ENCODE assay signal across 1 cellular context in the genomic region with DNA sequence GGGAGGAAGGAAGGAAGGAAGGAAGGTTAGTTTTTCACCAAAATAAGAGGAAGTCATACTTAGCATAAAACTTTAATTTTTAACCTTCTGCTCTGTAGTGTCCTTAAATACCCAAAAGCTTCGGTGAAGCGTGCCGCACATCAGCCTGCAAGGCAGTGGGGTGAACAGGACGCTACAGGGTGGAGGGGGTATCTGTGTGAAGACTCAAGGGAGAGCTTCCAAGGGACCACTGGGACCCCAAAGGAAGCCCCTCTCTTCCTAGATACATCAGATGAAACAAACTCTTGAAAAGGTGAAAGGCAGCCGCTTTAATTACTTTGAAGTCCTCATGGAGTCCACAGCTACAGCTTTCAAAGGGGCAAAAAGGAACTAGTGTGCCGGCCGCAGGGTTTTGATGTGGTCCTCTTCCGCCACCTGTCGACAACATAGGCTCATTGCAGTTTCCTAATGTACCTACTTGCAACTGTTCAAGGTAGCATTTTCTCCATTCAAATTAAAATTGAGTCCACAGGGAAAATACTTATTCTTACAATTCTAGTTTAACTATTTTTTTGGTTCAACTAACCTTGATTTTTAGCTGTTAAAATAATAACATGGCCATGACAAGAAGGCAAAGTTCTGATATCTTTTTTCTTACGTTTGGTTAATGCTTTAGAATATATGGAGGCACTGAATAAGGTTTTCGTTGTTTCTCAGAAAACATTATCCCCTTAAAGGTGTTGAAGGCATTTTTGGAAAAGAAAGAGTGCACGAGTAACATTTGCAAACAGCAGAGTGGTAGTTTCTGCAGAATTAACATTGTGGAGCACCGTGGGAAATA.
TF ChIP-seq lines count a peak whose summit lies in the region.

No MANE protein-coding gene starts in this region.

TF ChIP-seq in H1, 55 proteins besides CTCF, POLR2A, EP300 and RAD21:
- TF ChIP-seq CBX5 (IDR thresholded peaks at IDR 0.05; ENCODE audit: low read depth, low read length) (no peak), EGR1 (IDR thresholded peaks at IDR 0.05; ENCODE audit: borderline replicate concordance, low read depth, low read length) (no peak), CEBPB (IDR thresholded peaks at IDR 0.05; ENCODE audit: low read depth, low read length) (no peak), SP4 (IDR thresholded peaks at IDR 0.05; ENCODE audit: low read length) (no peak), SIN3A (conservative IDR thresholded peaks at IDR 0.05 in 1 of 2, IDR thresholded peaks at IDR 0.05 in 1 of 2; ENCODE audit: low read depth in 1 of 2, low read length in 2 of 2) (no peak), TAF1 (IDR thresholded peaks at IDR 0.05; ENCODE audit: low read depth, low read length) (no peak), ASH2L (IDR thresholded peaks at IDR 0.05; ENCODE audit: low read length) (no peak), TAF7 (optimal IDR thresholded peaks at IDR 0.05; ENCODE audit: borderline replicate concordance, low read depth, low read length) (no peak), RBBP5 (IDR thresholded peaks at IDR 0.05; ENCODE audit: borderline replicate concordance, low read depth, low read length) (no peak), SAP30 (IDR thresholded peaks at IDR 0.05; ENCODE audit: insufficient read depth, insufficient replicate concordance, low read length) (no peak), CTBP2 (IDR thresholded peaks at IDR 0.05; ENCODE audit: borderline replicate concordance, insufficient read depth, insufficient read length, low read length) (no peak), POU5F1 (IDR thresholded peaks at IDR 0.05; ENCODE audit: low read depth, low read length) (no peak)
- TF ChIP-seq, protein P1, sequence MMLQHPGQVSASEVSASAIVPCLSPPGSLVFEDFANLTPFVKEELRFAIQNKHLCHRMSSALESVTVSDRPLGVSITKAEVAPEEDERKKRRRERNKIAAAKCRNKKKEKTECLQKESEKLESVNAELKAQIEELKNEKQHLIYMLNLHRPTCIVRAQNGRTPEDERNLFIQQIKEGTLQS (IDR thresholded peaks at IDR 0.05; ENCODE audit: insufficient read depth, low read depth, low read length) = no peak
- TF ChIP-seq, protein P2, sequence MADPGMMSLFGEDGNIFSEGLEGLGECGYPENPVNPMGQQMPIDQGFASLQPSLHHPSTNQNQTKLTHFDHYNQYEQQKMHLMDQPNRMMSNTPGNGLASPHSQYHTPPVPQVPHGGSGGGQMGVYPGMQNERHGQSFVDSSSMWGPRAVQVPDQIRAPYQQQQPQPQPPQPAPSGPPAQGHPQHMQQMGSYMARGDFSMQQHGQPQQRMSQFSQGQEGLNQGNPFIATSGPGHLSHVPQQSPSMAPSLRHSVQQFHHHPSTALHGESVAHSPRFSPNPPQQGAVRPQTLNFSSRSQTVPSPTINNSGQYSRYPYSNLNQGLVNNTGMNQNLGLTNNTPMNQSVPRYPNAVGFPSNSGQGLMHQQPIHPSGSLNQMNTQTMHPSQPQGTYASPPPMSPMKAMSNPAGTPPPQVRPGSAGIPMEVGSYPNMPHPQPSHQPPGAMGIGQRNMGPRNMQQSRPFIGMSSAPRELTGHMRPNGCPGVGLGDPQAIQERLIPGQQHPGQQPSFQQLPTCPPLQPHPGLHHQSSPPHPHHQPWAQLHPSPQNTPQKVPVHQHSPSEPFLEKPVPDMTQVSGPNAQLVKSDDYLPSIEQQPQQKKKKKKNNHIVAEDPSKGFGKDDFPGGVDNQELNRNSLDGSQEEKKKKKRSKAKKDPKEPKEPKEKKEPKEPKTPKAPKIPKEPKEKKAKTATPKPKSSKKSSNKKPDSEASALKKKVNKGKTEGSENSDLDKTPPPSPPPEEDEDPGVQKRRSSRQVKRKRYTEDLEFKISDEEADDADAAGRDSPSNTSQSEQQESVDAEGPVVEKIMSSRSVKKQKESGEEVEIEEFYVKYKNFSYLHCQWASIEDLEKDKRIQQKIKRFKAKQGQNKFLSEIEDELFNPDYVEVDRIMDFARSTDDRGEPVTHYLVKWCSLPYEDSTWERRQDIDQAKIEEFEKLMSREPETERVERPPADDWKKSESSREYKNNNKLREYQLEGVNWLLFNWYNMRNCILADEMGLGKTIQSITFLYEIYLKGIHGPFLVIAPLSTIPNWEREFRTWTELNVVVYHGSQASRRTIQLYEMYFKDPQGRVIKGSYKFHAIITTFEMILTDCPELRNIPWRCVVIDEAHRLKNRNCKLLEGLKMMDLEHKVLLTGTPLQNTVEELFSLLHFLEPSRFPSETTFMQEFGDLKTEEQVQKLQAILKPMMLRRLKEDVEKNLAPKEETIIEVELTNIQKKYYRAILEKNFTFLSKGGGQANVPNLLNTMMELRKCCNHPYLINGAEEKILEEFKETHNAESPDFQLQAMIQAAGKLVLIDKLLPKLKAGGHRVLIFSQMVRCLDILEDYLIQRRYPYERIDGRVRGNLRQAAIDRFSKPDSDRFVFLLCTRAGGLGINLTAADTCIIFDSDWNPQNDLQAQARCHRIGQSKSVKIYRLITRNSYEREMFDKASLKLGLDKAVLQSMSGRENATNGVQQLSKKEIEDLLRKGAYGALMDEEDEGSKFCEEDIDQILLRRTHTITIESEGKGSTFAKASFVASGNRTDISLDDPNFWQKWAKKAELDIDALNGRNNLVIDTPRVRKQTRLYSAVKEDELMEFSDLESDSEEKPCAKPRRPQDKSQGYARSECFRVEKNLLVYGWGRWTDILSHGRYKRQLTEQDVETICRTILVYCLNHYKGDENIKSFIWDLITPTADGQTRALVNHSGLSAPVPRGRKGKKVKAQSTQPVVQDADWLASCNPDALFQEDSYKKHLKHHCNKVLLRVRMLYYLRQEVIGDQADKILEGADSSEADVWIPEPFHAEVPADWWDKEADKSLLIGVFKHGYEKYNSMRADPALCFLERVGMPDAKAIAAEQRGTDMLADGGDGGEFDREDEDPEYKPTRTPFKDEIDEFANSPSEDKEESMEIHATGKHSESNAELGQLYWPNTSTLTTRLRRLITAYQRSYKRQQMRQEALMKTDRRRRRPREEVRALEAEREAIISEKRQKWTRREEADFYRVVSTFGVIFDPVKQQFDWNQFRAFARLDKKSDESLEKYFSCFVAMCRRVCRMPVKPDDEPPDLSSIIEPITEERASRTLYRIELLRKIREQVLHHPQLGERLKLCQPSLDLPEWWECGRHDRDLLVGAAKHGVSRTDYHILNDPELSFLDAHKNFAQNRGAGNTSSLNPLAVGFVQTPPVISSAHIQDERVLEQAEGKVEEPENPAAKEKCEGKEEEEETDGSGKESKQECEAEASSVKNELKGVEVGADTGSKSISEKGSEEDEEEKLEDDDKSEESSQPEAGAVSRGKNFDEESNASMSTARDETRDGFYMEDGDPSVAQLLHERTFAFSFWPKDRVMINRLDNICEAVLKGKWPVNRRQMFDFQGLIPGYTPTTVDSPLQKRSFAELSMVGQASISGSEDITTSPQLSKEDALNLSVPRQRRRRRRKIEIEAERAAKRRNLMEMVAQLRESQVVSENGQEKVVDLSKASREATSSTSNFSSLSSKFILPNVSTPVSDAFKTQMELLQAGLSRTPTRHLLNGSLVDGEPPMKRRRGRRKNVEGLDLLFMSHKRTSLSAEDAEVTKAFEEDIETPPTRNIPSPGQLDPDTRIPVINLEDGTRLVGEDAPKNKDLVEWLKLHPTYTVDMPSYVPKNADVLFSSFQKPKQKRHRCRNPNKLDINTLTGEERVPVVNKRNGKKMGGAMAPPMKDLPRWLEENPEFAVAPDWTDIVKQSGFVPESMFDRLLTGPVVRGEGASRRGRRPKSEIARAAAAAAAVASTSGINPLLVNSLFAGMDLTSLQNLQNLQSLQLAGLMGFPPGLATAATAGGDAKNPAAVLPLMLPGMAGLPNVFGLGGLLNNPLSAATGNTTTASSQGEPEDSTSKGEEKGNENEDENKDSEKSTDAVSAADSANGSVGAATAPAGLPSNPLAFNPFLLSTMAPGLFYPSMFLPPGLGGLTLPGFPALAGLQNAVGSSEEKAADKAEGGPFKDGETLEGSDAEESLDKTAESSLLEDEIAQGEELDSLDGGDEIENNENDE (IDR thresholded peaks at IDR 0.05; ENCODE audit: insufficient replicate concordance, low read length) = no peak
- TF ChIP-seq, protein P3, sequence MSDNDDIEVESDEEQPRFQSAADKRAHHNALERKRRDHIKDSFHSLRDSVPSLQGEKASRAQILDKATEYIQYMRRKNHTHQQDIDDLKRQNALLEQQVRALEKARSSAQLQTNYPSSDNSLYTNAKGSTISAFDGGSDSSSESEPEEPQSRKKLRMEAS (IDR thresholded peaks at IDR 0.05) = no peak
